In genomic region chr10:125231116-125231812, GRCh38 we compare ENCODE assay signal across 14 cellular contexts.
DNase-seq lines count a peak whose midpoint lies in the region; ATAC-seq, FAIRE-seq and TF ChIP-seq lines count a peak whose summit lies in the region.
"Had no signal": no experiment of that assay in that cellular context is flagged by ENCODE, and none has a peak within 500 bp of the region (broad histone marks: within the 10 kb centered on the region; RNA-seq: fewer than 3 reads in every experiment).

No MANE protein-coding gene starts in this region.

- H3K4me1 Mint-ChIP-seq in HFFc6 (ENCODE audit: low read depth): peaks cover 41% of the 10 kb centered on the region
- H3K4me1 Mint-ChIP-seq: activated naive CD4-positive, alpha-beta T cell treated with anti-CD3 and anti-CD28 coated beads, Interleukin-2, amount 10 ng/mL, durations not matched to agents 7 days and 5 days had no signal

- H3K27ac ChIP-seq in adrenal gland: no peak overlapping the region
- no peak overlapping the region for H3K27ac ChIP-seq in small intestine (ENCODE audit: low read depth in 1 of 2, low read length in 1 of 2)
- H3K27ac ChIP-seq: BLaER1 treated with 17β-estradiol and CSF1 and Interleukin-3, amounts not matched to agents 10 nM and 100 nM; stomach had no signal

- H3K36me3 ChIP-seq in adrenal gland (replicated peaks in 1 of 2): no peaks in the 10 kb centered on the region
- H3K36me3 ChIP-seq in small intestine (ENCODE audit: control insufficient read depth in 2 of 2, insufficient read depth in 2 of 2, low read length in 2 of 2): no peaks in the 10 kb centered on the region
- H3K36me3 ChIP-seq: BLaER1 treated with 17β-estradiol and CSF1 and Interleukin-3, amounts not matched to agents 10 nM and 100 nM; stomach had no signal

- H3K36me3 Mint-ChIP-seq in HFFc6 (ENCODE audit: low read depth): peaks cover 2% of the 10 kb centered on the region; the same call in 1 of the 2 replicates
- H3K36me3 Mint-ChIP-seq: activated naive CD4-positive, alpha-beta T cell treated with anti-CD3 and anti-CD28 coated beads, Interleukin-2, amount 10 ng/mL, durations not matched to agents 7 days and 5 days had no signal

- ATAC-seq in GM21528 (IDR thresholded peaks at IDR 0.05; ENCODE audit: low FRiP score, unreplicated experiment): no peak

- 62 to 71% (median 68%) methylated on average over 11 to 13 of the region's 13 CpGs for WGBS in adrenal gland, 4 donors
- WGBS in small intestine, 3 donors: 84 to 90% (median 88%) methylated on average over 13 of the region's 13 CpGs

- FAIRE-seq in small intestine (lab: Jason Lieb, UNC): no peak

- no peak for TF ChIP-seq CTCF in HFFc6 (IDR thresholded peaks at IDR 0.05)
- TF ChIP-seq CTCF in adrenal gland (IDR thresholded peaks at IDR 0.05): no peak

- H3K4me3 ChIP-seq in adrenal gland (no peak overlapping the region), small intestine (ENCODE audit: low read depth in 1 of 2, low read length in 2 of 2) (no peak overlapping the region)
- H3K4me3 ChIP-seq: BLaER1 treated with 17β-estradiol and CSF1 and Interleukin-3, amounts not matched to agents 10 nM and 100 nM; stomach had no signal

- intact Hi-C loops in adrenal gland (cut with DNase I): no loop called here

- H3K4me3 Mint-ChIP-seq in HFFc6: peak overlapping the region; percentile 84
- H3K4me3 Mint-ChIP-seq: activated naive CD4-positive, alpha-beta T cell treated with anti-CD3 and anti-CD28 coated beads, Interleukin-2, amount 10 ng/mL, durations not matched to agents 7 days and 5 days; T-helper 1 cell treated with Interleukin-12 subunit alpha and Interleukin-12 subunit beta and Interleukin-4 antibody, amounts not matched to agents 30 μg/mL and 1 μg/mL, for 36 hours had no signal

- TF ChIP-seq POLR2A in adrenal gland (IDR thresholded peaks at IDR 0.05): no peak

- H3K9me3 Mint-ChIP-seq in HFFc6: no peaks in the 10 kb centered on the region

- H3K27me3 ChIP-seq in adrenal gland: peaks cover 5% of the 10 kb centered on the region
- H3K27me3 ChIP-seq in small intestine (ENCODE audit: control insufficient read depth in 2 of 2, insufficient read depth in 2 of 2, low read length in 2 of 2): no peaks in the 10 kb centered on the region
- H3K27me3 ChIP-seq: BLaER1 treated with 17β-estradiol and CSF1 and Interleukin-3, amounts not matched to agents 10 nM and 100 nM; stomach had no signal

- H3K4me1 ChIP-seq in adrenal gland (replicated peaks in 1 of 2): no peaks in the 10 kb centered on the region
- no peaks in the 10 kb centered on the region for H3K4me1 ChIP-seq in small intestine (ENCODE audit: control insufficient read depth in 2 of 2, insufficient read depth in 1 of 2, low read depth in 1 of 2, low read length in 1 of 2)
- H3K4me1 ChIP-seq: stomach had no signal

- no peaks in the 10 kb centered on the region for H3K9me3 ChIP-seq in adrenal gland (replicated peaks in 1 of 3)
- no peaks in the 10 kb centered on the region for H3K9me3 ChIP-seq in small intestine (ENCODE audit: control insufficient read depth, low read depth)
- H3K9me3 ChIP-seq: stomach had no signal

- peak; percentile 88 for DNase-seq in A172 (ENCODE audit: low spot score)
- DNase-seq in HFFc6: peak; percentile 96
- DNase-seq in adrenal gland: peak in 6 of 7 donors; percentile 34 to 63 (median 53)
- DNase-seq in iPS-NIHi11 (ENCODE audit: low spot score): peak; percentile 83
- DNase-seq in small intestine: no peak
- no peak for DNase-seq in stimulated activated naive CD4-positive, alpha-beta T cell (lab: John Stamatoyannopoulos, UW)
- no peak for DNase-seq in NK-92 treated with Interleukin-12 subunit alpha and Interleukin-12 subunit beta, amount 100 ng/mL, for 24 hours (lab: John Stamatoyannopoulos, UW)
- DNase-seq: activated naive CD4-positive, alpha-beta T cell treated with anti-CD3 and anti-CD28 coated beads, Interleukin-2, amount 10 ng/mL, durations not matched to agents 7 days and 5 days; hippocampal formation; NCI-H1436 treated with DMSO at 0.1 percent for 48 hours; stomach had no signal

- H3K27ac Mint-ChIP-seq in HFFc6: peak overlapping the region; percentile 94
- H3K27ac Mint-ChIP-seq: activated naive CD4-positive, alpha-beta T cell treated with anti-CD3 and anti-CD28 coated beads, Interleukin-2, amount 10 ng/mL, durations not matched to agents 7 days and 5 days; T-helper 1 cell treated with Interleukin-12 subunit alpha and Interleukin-12 subunit beta and Interleukin-4 antibody, amounts not matched to agents 30 μg/mL and 1 μg/mL, for 36 hours had no signal

- no peaks in the 10 kb centered on the region; the same call in 1 of the 2 replicates for H3K27me3 Mint-ChIP-seq in HFFc6 (ENCODE audit: insufficient read depth)
- H3K27me3 Mint-ChIP-seq: activated naive CD4-positive, alpha-beta T cell treated with anti-CD3 and anti-CD28 coated beads, Interleukin-2, amount 10 ng/mL, durations not matched to agents 7 days and 5 days had no signal

Comparison
In these comparisons a context has a peak if more than half of its experiments do, and no peak if none do; other contexts are left out.
1. DNase-seq: peak in A172 (single experiment), HFFc6 (single experiment), adrenal gland (6 of 7) and iPS-NIHi11 (single experiment); none in small intestine (single experiment), stimulated activated naive CD4-positive, alpha-beta T cell (0 of 6) and NK-92 treated with Interleukin-12 subunit alpha and Interleukin-12 subunit beta, amount 100 ng/mL, for 24 hours (single experiment).